ENCODE assay signal across 9 cellular contexts in genomic region chr1:154219511-154219910, GRCh38. TPM values are rescaled to one million over a fixed set of nuclear protein-coding genes. Genes with fewer than 3 reads are reported as not detected.
A peak's percentile ranks its signal among the peaks of the same experiment; 100 is the strongest.
DNase-seq lines count a peak whose midpoint lies in the region; FAIRE-seq and TF ChIP-seq lines count a peak whose summit lies in the region.
"Had no signal": no experiment of that assay in that cellular context is flagged by ENCODE, and none has a peak within 500 bp of the region (broad histone marks: within the 10 kb centered on the region; RNA-seq: fewer than 3 reads in every experiment).

No MANE protein-coding gene starts in this region.

- H3K36me3 ChIP-seq in Peyer's patch (peaks cover 0 to 26% (median 4%) of the 10 kb centered on the region in 3 donors), endothelial cell of umbilical vein (ENCODE audit: control insufficient read depth in 2 of 2, extremely low read depth in 1 of 2, insufficient read depth in 2 of 2, low read length in 2 of 2) (peaks cover 6% of the 10 kb centered on the region in 2 experiments)

- dilution Hi-C loops in endothelial cell of umbilical vein (cut with MboI; ENCODE audit: extremely low pct_ligation_motif_present, low sequenced_read_pairs): no loop called here

- no peak for TF ChIP-seq POLR2A in Peyer's patch (IDR thresholded peaks at IDR 0.05)
- TF ChIP-seq POLR2A in endothelial cell of umbilical vein (IDR thresholded peaks at IDR 0.05; ENCODE audit: low read depth, low read length): no peak

- peaks cover 75% of the 10 kb centered on the region for H3K79me2 ChIP-seq in endothelial cell of umbilical vein (ENCODE audit: control insufficient read depth, insufficient read depth, low read length)

- peaks cover 2% of the 10 kb centered on the region for H3K27me3 Mint-ChIP-seq in nephron progenitor cell (ENCODE audit: low read depth, poor library complexity)

- H3K4me1 ChIP-seq in Peyer's patch (peaks cover 0 to 32% (median 10%) of the 10 kb centered on the region in 4 donors), endothelial cell of umbilical vein (ENCODE audit: control insufficient read depth, extremely low read depth, insufficient read depth, low read length) (peaks cover 25% of the 10 kb centered on the region)

- BruUV-seq in endothelial cell of umbilical vein (replicated peaks; lab: Mats Ljungman, UMichigan): no TSS peak

- peak overlapping the region; percentile 99 for H3K27ac Mint-ChIP-seq in nephron progenitor cell

- POLR2A ChIA-PET in endothelial cell of umbilical vein (lab: Charles Lee): interaction anchor here (1.3 kb wide), 1 partner anchor 20 kb away, joined by 6 read pairs; no protein-coding TSS in a partner anchor

- H3K4me3 ChIP-seq in Peyer's patch (peak overlapping the region; percentile 66 to 98 (median 88)), endothelial cell of umbilical vein (replicated peaks in 1 of 3; ENCODE audit: insufficient read depth in 1 of 3, low read depth in 1 of 3, low read length in 3 of 3) (peak overlapping the region; percentile 43 to 93 (median 60))

- H3K9ac ChIP-seq in endothelial cell of umbilical vein (replicated peaks; ENCODE audit: extremely low read depth, insufficient read depth, low read length): peak overlapping the region; percentile 98

- H3K9me1 ChIP-seq in endothelial cell of umbilical vein (replicated peaks; ENCODE audit: control insufficient read depth, extremely low read depth, insufficient read depth, low read length): no peaks in the 10 kb centered on the region

- no peak overlapping the region for H2AFZ ChIP-seq in endothelial cell of umbilical vein (ENCODE audit: low read depth, low read length)

- peak overlapping the region; percentile 99 for H3K4me3 Mint-ChIP-seq in nephron progenitor cell

- CTCF ChIA-PET in endothelial cell of umbilical vein (lab: Charles Lee): interaction anchor here (1.2 to 2.4 kb wide), 5 partner anchors 9 to 115 kb away, joined by 3 to 25 read pairs (median 4); partner anchors contain the start of gene HAX1

- peak overlapping the region; percentile 93 for H3K4me2 ChIP-seq in endothelial cell of umbilical vein (ENCODE audit: insufficient read depth, low read length)

- intact Hi-C loops in endothelial cell of umbilical vein (cut with micrococcal nuclease): no loop called here

- H3K36me3 Mint-ChIP-seq in nephron progenitor cell (ENCODE audit: low read depth): peaks cover 48% of the 10 kb centered on the region

- H3K27me3 ChIP-seq in Peyer's patch (no peaks in the 10 kb centered on the region), endothelial cell of umbilical vein (ENCODE audit: control insufficient read depth in 2 of 2, insufficient read depth in 2 of 2, low read length in 2 of 2) (no peaks in the 10 kb centered on the region)

- H3K9me3 Mint-ChIP-seq in nephron progenitor cell: peaks cover 5% of the 10 kb centered on the region

- peak; percentile 40 for DNase-seq in SIG-M5 treated with dmso at 0.1 percent for 504 hours (lab: John Stamatoyannopoulos, UW; ENCODE audit: unreplicated experiment)
- no peak for DNase-seq in SIG-M5 (lab: John Stamatoyannopoulos, UW)
- DNase-seq in Peyer's patch: no peak
- DNase-seq in endothelial cell of umbilical vein (ENCODE audit: low read depth, low spot score): no peak
- no peak for DNase-seq in nephron progenitor cell
- no peak for DNase-seq in NCI-H2029 (lab: John Stamatoyannopoulos, UW)
- DNase-seq in GM20000 (ENCODE audit: low spot score): no peak
- no peak for DNase-seq in epidermal melanocyte (ENCODE audit: insufficient read length, low spot score)

- peaks cover 55% of the 10 kb centered on the region for H3K4me1 Mint-ChIP-seq in nephron progenitor cell

- H3K9me3 ChIP-seq in Peyer's patch (no peaks in the 10 kb centered on the region), endothelial cell of umbilical vein (replicated peaks; ENCODE audit: control insufficient read depth, insufficient read depth, low read length) (no peaks in the 10 kb centered on the region)

- TF ChIP-seq CTCF in Peyer's patch (IDR thresholded peaks at IDR 0.05) (no peak), endothelial cell of umbilical vein (IDR thresholded peaks at IDR 0.05; ENCODE audit: extremely low read depth in 1 of 2, insufficient read depth in 1 of 2, low read depth in 1 of 2, low read length in 2 of 2) (no peak), nephron progenitor cell (IDR thresholded peaks at IDR 0.05) (no peak), GM20000 (IDR thresholded peaks at IDR 0.05; ENCODE audit: extremely low read depth, missing control alignments) (no peak)

- H3K27ac ChIP-seq in Peyer's patch: peak overlapping the region; percentile 94 to 99 (median 98)
- peak overlapping the region; percentile 93 for H3K27ac ChIP-seq in endothelial cell of umbilical vein (ENCODE audit: insufficient read depth, low read depth, low read length)

- no peaks in the 10 kb centered on the region for H4K20me1 ChIP-seq in endothelial cell of umbilical vein (replicated peaks; ENCODE audit: control insufficient read depth, extremely low read depth, insufficient read depth, low read length)

- no peak for FAIRE-seq in endothelial cell of umbilical vein (lab: Jason Lieb, UNC)

TF ChIP-seq in endothelial cell of umbilical vein, 7 proteins besides CTCF, POLR2A, EP300 and RAD21:
- no peak for TF ChIP-seq POLR2AphosphoS5 (IDR thresholded peaks at IDR 0.05; ENCODE audit: insufficient read depth, low read depth, low read length)
- TF ChIP-seq, protein P1, sequence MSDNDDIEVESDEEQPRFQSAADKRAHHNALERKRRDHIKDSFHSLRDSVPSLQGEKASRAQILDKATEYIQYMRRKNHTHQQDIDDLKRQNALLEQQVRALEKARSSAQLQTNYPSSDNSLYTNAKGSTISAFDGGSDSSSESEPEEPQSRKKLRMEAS (IDR thresholded peaks at IDR 0.05; ENCODE audit: insufficient read depth, insufficient read length): no peak
- no peak for TF ChIP-seq EZH2 (IDR thresholded peaks at IDR 0.05; ENCODE audit: borderline replicate concordance, low read depth, low read length, severe bottlenecking)
- no peak for TF ChIP-seq MYC (IDR thresholded peaks at IDR 0.05; ENCODE audit: low read depth, low read length)
- TF ChIP-seq FOS (IDR thresholded peaks at IDR 0.05; ENCODE audit: borderline replicate concordance, insufficient read depth, low read length): no peak
- TF ChIP-seq GATA2 (IDR thresholded peaks at IDR 0.05; ENCODE audit: insufficient read depth, insufficient read length, low read depth, low read length): no peak
- no peak for TF ChIP-seq JUN (IDR thresholded peaks at IDR 0.05; ENCODE audit: borderline replicate concordance, insufficient read depth, insufficient read length, low read depth)

RNA-seq across cellular contexts. Expression of gene UBAP2L, which starts 1.2 kb away (rescaled TPM):
- 100 to 1,000 TPM in 1 of 4 donors, 10 to 100 TPM in 3; 48.9 to 169 (median 71.2) TPM for total RNA-seq in Peyer's patch
- total RNA-seq in endothelial cell of umbilical vein: 229 and 235 TPM in 2 replicates
- 280 and 323 TPM in 2 replicates for polyA plus RNA-seq in endothelial cell of umbilical vein
- polyA plus RNA-seq in endothelial cell of umbilical vein (2011; cell fraction: cytosol; rRNA removed): 109 and 127 TPM in 2 replicates
- 442 and 476 TPM in 2 replicates for polyA plus RNA-seq in endothelial cell of umbilical vein (2011; cell fraction: nucleus; rRNA removed)
- 123 and 166 TPM in 2 replicates for polyA plus RNA-seq in endothelial cell of umbilical vein (2012)
- 366 and 370 TPM in 2 replicates for polyA minus RNA-seq in endothelial cell of umbilical vein
- 60.5 TPM for polyA minus RNA-seq in endothelial cell of umbilical vein (2011; cell fraction: cytosol; rRNA and poly(A)+ RNA removed)
- polyA minus RNA-seq in endothelial cell of umbilical vein (2011; cell fraction: nucleus; rRNA and poly(A)+ RNA removed): 247 and 358 TPM in 2 replicates

RNA-seq across cellular contexts. Expression of gene CFAP141, which starts 13.4 kb away (rescaled TPM):
- total RNA-seq in Peyer's patch (not detected), endothelial cell of umbilical vein (not detected in 2 replicates)
- not detected in 2 replicates for polyA plus RNA-seq in endothelial cell of umbilical vein
- polyA plus RNA-seq in endothelial cell of umbilical vein (2011; cell fraction: cytosol; rRNA removed): 0.41 TPM in 1 of 2 replicates, not detected in the other
- polyA plus RNA-seq in endothelial cell of umbilical vein (2011; cell fraction: nucleus; rRNA removed): not detected in 2 replicates
- polyA plus RNA-seq in endothelial cell of umbilical vein (2012): not detected in 2 replicates
- not detected in 2 replicates for polyA minus RNA-seq in endothelial cell of umbilical vein
- polyA minus RNA-seq in endothelial cell of umbilical vein (2011; cell fraction: cytosol; rRNA and poly(A)+ RNA removed): not detected
- not detected in 2 replicates for polyA minus RNA-seq in endothelial cell of umbilical vein (2011; cell fraction: nucleus; rRNA and poly(A)+ RNA removed)
- total RNA-seq: glomerular endothelial cell had no signal

RNA-seq across cellular contexts. Expression of gene TPM3, which starts 27.6 kb away (rescaled TPM):
- total RNA-seq in Peyer's patch: 100 to 1,000 TPM; 200 to 451 (median 280) TPM
- 924 and 927 TPM in 2 replicates for total RNA-seq in endothelial cell of umbilical vein
- polyA plus RNA-seq in endothelial cell of umbilical vein: 318 and 395 TPM in 2 replicates
- polyA plus RNA-seq in endothelial cell of umbilical vein (2011; cell fraction: cytosol; rRNA removed): 562 and 745 TPM in 2 replicates
- 337 and 551 TPM in 2 replicates for polyA plus RNA-seq in endothelial cell of umbilical vein (2011; cell fraction: nucleus; rRNA removed)
- polyA plus RNA-seq in endothelial cell of umbilical vein (2012): 684 and 993 TPM in 2 replicates
- 233 and 252 TPM in 2 replicates for polyA minus RNA-seq in endothelial cell of umbilical vein
- 118 TPM for polyA minus RNA-seq in endothelial cell of umbilical vein (2011; cell fraction: cytosol; rRNA and poly(A)+ RNA removed)
- polyA minus RNA-seq in endothelial cell of umbilical vein (2011; cell fraction: nucleus; rRNA and poly(A)+ RNA removed): 96.0 and 101 TPM in 2 replicates

RNA-seq across cellular contexts. Expression of gene HAX1, which starts 52.9 kb away (rescaled TPM):
- total RNA-seq in Peyer's patch (100 to 1,000 TPM in 1 of 4 donors, 10 to 100 TPM in 3; 71.8 to 125 (median 75.6) TPM), endothelial cell of umbilical vein (69.1 and 78.4 TPM in 2 replicates)
- 95.3 and 101 TPM in 2 replicates for polyA plus RNA-seq in endothelial cell of umbilical vein
- 103 and 114 TPM in 2 replicates for polyA plus RNA-seq in endothelial cell of umbilical vein (2011; cell fraction: cytosol; rRNA removed)
- 72.9 and 74.7 TPM in 2 replicates for polyA plus RNA-seq in endothelial cell of umbilical vein (2011; cell fraction: nucleus; rRNA removed)
- 69.5 and 92.0 TPM in 2 replicates for polyA plus RNA-seq in endothelial cell of umbilical vein (2012)
- polyA minus RNA-seq in endothelial cell of umbilical vein: 64.1 and 64.4 TPM in 2 replicates
- 79.9 TPM for polyA minus RNA-seq in endothelial cell of umbilical vein (2011; cell fraction: cytosol; rRNA and poly(A)+ RNA removed)
- polyA minus RNA-seq in endothelial cell of umbilical vein (2011; cell fraction: nucleus; rRNA and poly(A)+ RNA removed): 9.9 and 20.2 TPM in 2 replicates
